9 cellular contexts compared by ENCODE assay signal in the genomic region with DNA sequence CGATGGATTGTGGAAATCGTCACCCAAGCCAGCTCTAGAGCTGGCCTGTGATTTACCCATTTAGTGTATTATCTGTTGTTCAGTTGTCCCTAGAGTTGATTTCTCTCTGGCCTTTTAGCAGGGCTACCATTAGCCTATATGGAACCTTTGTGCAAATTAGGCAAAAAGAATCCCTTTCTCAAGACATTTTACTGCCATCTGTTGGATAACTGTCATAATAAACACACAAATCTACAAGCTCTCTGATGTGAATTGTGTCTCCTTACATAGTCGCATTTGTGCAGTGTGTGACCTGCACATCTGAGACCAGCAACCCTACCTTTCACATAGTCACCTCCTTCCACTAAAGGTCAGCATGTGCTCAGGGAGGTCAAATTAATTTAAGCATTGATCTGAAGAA. TPM values are rescaled to one million over a fixed set of nuclear protein-coding genes. Genes with fewer than 3 reads are reported as not detected.
DNase-seq lines count a peak whose midpoint lies in the region; ATAC-seq, FAIRE-seq and TF ChIP-seq lines count a peak whose summit lies in the region.
"Had no signal": no experiment of that assay in that cellular context is flagged by ENCODE, and none has a peak within 500 bp of the region (broad histone marks: within the 10 kb centered on the region; RNA-seq: fewer than 3 reads in every experiment).

No MANE protein-coding gene starts in this region.

- in situ Hi-C loops in Caki2 (cut with HindIII; ENCODE audit: low pct_unique_long_range_greater_than_20kb, low sequenced_read_pairs) (no loop called here), IMR-90 (cut with MboI; ENCODE audit: low sequenced_read_pairs) (no loop called here)

- H4K5ac ChIP-seq in IMR-90 (ENCODE audit: low read depth, low read length), result no peak overlapping the region

- H3K23ac ChIP-seq in IMR-90 (ENCODE audit: low read depth, low read length), result no peak overlapping the region

- no peak overlapping the region for H3K14ac ChIP-seq in IMR-90 (replicated peaks; ENCODE audit: low read depth, low read length)

- TF ChIP-seq CTCF in IMR-90 (conservative IDR thresholded peaks at IDR 0.05; ENCODE audit: low read depth, low read length), result peak; percentile 20; the same call in 1 of the 2 replicates
- peak in 1 of 3 experiments; percentile 4 for TF ChIP-seq CTCF in keratinocyte (optimal IDR thresholded peaks at IDR 0.05 in 1 of 3, IDR thresholded peaks at IDR 0.05 in 1 of 3, conservative IDR thresholded peaks at IDR 0.05 in 1 of 3; ENCODE audit: extremely low read depth in 1 of 3, insufficient read depth in 2 of 3, low read length in 3 of 3)

- intact Hi-C loops in IMR-90 (cut with micrococcal nuclease), result no loop called here

- BruUV-seq in IMR-90 (replicated peaks; lab: Mats Ljungman, UMichigan), result no TSS peak

- H2BK5ac ChIP-seq in IMR-90 (ENCODE audit: low read depth, low read length, poor library complexity, severe bottlenecking), result no peak overlapping the region

- H3K9me1 ChIP-seq in IMR-90 (ENCODE audit: insufficient read depth, low read length) (no peaks in the 10 kb centered on the region), keratinocyte (ENCODE audit: control insufficient read depth, extremely low read depth, insufficient read depth, low read length) (no peaks in the 10 kb centered on the region)

- no peak overlapping the region for H2AK9ac ChIP-seq in IMR-90 (replicated peaks; ENCODE audit: low read depth, low read length, poor library complexity)

- CTCF ChIA-PET in IMR-90 (lab: Yijun Ruan, JAX), result no interaction called here

- H3K27me3 ChIP-seq in IMR-90 (ENCODE audit: control insufficient read depth, insufficient read depth, low read length) (no peaks in the 10 kb centered on the region), keratinocyte (ENCODE audit: control insufficient read depth, extremely low read depth, insufficient read depth, low read length) (peaks cover 3% of the 10 kb centered on the region)

- dilution Hi-C loops in IMR-90 (cut with HindIII; ENCODE audit: low sequenced_read_pairs, unreplicated experiment) (no loop called here), keratinocyte (cut with MboI; ENCODE audit: extremely low pct_ligation_motif_present, low sequenced_read_pairs) (no loop called here)

- H3K36me3 ChIP-seq in IMR-90 (ENCODE audit: control insufficient read depth, insufficient read depth, low read length) (no peaks in the 10 kb centered on the region), keratinocyte (ENCODE audit: control insufficient read depth in 2 of 2, extremely low read depth in 1 of 2, insufficient read depth in 2 of 2, low read length in 2 of 2) (no peaks in the 10 kb centered on the region)

- no peak overlapping the region for H2BK20ac ChIP-seq in IMR-90 (ENCODE audit: low read depth, low read length)

- no peak overlapping the region for H2AK5ac ChIP-seq in IMR-90 (ENCODE audit: low read depth, low read length)

- TF ChIP-seq RAD21 in IMR-90 (IDR thresholded peaks at IDR 0.05; ENCODE audit: low read length), result peak; percentile 19; the same call in 1 of the 2 replicates

- H3K4ac ChIP-seq in IMR-90 (ENCODE audit: low read depth, low read length), result no peak overlapping the region

- no peaks in the 10 kb centered on the region for H3K4me1 ChIP-seq in IMR-90 (ENCODE audit: control insufficient read depth, insufficient read depth, low read length)
- no peaks in the 10 kb centered on the region for H3K4me1 ChIP-seq in keratinocyte (ENCODE audit: control insufficient read depth, extremely low read depth, insufficient read depth, low read length)

- H3K4me3 ChIP-seq in IMR-90 (ENCODE audit: insufficient read depth, low read depth, low read length), result no peak overlapping the region
- H3K4me3 ChIP-seq in keratinocyte (ENCODE audit: control insufficient read depth in 2 of 3, extremely low read depth in 1 of 3, insufficient read depth in 2 of 3, low read depth in 1 of 3, low read length in 3 of 3), result no peak overlapping the region

- no peak overlapping the region for H3K18ac ChIP-seq in IMR-90 (ENCODE audit: low read depth, low read length)

- no peak overlapping the region for H3K27ac ChIP-seq in IMR-90 (ENCODE audit: insufficient read depth, low read length)
- no peak overlapping the region for H3K27ac ChIP-seq in keratinocyte (ENCODE audit: control insufficient read depth, insufficient read depth, low read length)

- no peaks in the 10 kb centered on the region for H4K20me1 ChIP-seq in IMR-90 (ENCODE audit: insufficient read depth, low read length)
- no peaks in the 10 kb centered on the region for H4K20me1 ChIP-seq in keratinocyte (ENCODE audit: control insufficient read depth, extremely low read depth, insufficient read depth, low read length)

- no CpG with 5 or more reads among the region's 3 CpGs for WGBS in IMR-90 (ENCODE audit: extremely low coverage in 2 of 2, insufficient read length in 1 of 2), 2 experiments

- H3K9me3 ChIP-seq in IMR-90 (ENCODE audit: control insufficient read depth, insufficient read depth, low read length), result no peaks in the 10 kb centered on the region
- no peaks in the 10 kb centered on the region for H3K9me3 ChIP-seq in keratinocyte (ENCODE audit: control insufficient read depth, low read depth, low read length)

- peak; percentile 71 for ATAC-seq in IMR-90 (ENCODE audit: low read depth)
- ATAC-seq in SK-N-SH treated with all-trans-retinoic acid at 6 μM for 48 hours, result peak; percentile 78
- ATAC-seq in GM18498 (IDR thresholded peaks at IDR 0.05; ENCODE audit: unreplicated experiment), result no peak

- peak; percentile 46 for FAIRE-seq in keratinocyte (lab: Jason Lieb, UNC)
- FAIRE-seq: TTC549 had no signal

- H3K4me2 ChIP-seq in IMR-90 (ENCODE audit: low read depth, low read length) (no peak overlapping the region), keratinocyte (ENCODE audit: control insufficient read depth, extremely low read depth, insufficient read depth, low read depth, low read length) (no peak overlapping the region)

- H3K9ac ChIP-seq in IMR-90 (ENCODE audit: low read depth, low read length) (no peak overlapping the region), keratinocyte (ENCODE audit: control insufficient read depth, extremely low read depth, insufficient read depth, low read length) (no peak overlapping the region)

- no peaks in the 10 kb centered on the region for H3K79me2 ChIP-seq in keratinocyte (ENCODE audit: control insufficient read depth, insufficient read depth, low read length)

- H2BK15ac ChIP-seq in IMR-90 (ENCODE audit: low read depth, low read length), result no peak overlapping the region

- no peaks in the 10 kb centered on the region for H3K79me1 ChIP-seq in IMR-90 (ENCODE audit: low read depth in 1 of 2, low read length in 2 of 2)

- no peak overlapping the region for H2BK120ac ChIP-seq in IMR-90 (ENCODE audit: low read depth, low read length)

- DNase-seq in Caki2 (ENCODE audit: low read depth) (peak; percentile 11), IMR-90 (peak; percentile 15), keratinocyte (ENCODE audit: low read depth, low spot score) (no peak), NCI-H446 treated with DMSO at 0.1 percent for 48 hours (lab: John Stamatoyannopoulos, UW) (no peak), activated gamma-delta T cell (lab: John Stamatoyannopoulos, UW) (no peak)
- no peak for DNase-seq in activated CD8-positive, alpha-beta memory T cell treated with anti-CD3 and anti-CD28 coated beads, Interleukin-2, amount 50 U/mL, for 48 hours

- POLR2A ChIA-PET in IMR-90 (lab: Charles Lee; ENCODE audit: unreplicated experiment), result no interaction called here

- H2AFZ ChIP-seq in IMR-90 (replicated peaks; ENCODE audit: low read length, poor library complexity), result no peak overlapping the region
- H2AFZ ChIP-seq in keratinocyte (ENCODE audit: control insufficient read depth, low read length), result no peak overlapping the region

- H3K56ac ChIP-seq in IMR-90 (ENCODE audit: extremely low read depth, insufficient read depth, low read length), result no peak overlapping the region

- no peak for TF ChIP-seq POLR2A in IMR-90 (IDR thresholded peaks at IDR 0.05; ENCODE audit: low read depth, low read length)

- H4K8ac ChIP-seq in IMR-90 (ENCODE audit: low read depth in 2 of 2, low read length in 2 of 2), result no peak overlapping the region; a peak in 1 of 4 replicates

- no peak overlapping the region for H4K91ac ChIP-seq in IMR-90 (ENCODE audit: insufficient read depth, low read depth, low read length)

TF ChIP-seq in IMR-90, 13 proteins besides CTCF, POLR2A, EP300 and RAD21 (continues in another document):
- TF ChIP-seq ELK1 (IDR thresholded peaks at IDR 0.05; ENCODE audit: borderline replicate concordance, low read depth, low read length), result no peak

TF ChIP-seq in SK-N-SH treated with all-trans-retinoic acid at 6 μM for 48 hours, 23 proteins besides CTCF, POLR2A, EP300 and RAD21 (continues in another document):
- TF ChIP-seq CSDC2 (CRISPR knock-in tag; IDR thresholded peaks at IDR 0.05), result no peak
- no peak for TF ChIP-seq TOX (CRISPR knock-in tag; IDR thresholded peaks at IDR 0.05; ENCODE audit: borderline replicate concordance)
- TF ChIP-seq ZNF565 (CRISPR knock-in tag; conservative IDR thresholded peaks at IDR 0.05; ENCODE audit: low read depth), result no peak
- TF ChIP-seq POU6F1 (CRISPR knock-in tag; IDR thresholded peaks at IDR 0.05; ENCODE audit: borderline replicate concordance, low read depth), result no peak

RNA-seq across cellular contexts. Expression of gene LOXHD1, which starts 34.0 kb away (rescaled TPM):
- not detected in 2 replicates for total RNA-seq in Caki2 (2014; rRNA removed; shearing (Covaris generic); ENCODE audit: low replicate concordance)
- total RNA-seq in IMR-90 (2012; rRNA removed), result not detected in 2 replicates
- polyA plus RNA-seq in IMR-90 (2012; rRNA removed), result not detected in 2 replicates
- not detected in 2 replicates for polyA plus RNA-seq in IMR-90 (2012; cell fraction: cytosol; rRNA removed)
- polyA plus RNA-seq in IMR-90 (2012; cell fraction: nucleus; rRNA removed; ENCODE audit: low replicate concordance), result not detected in 2 replicates
- polyA plus RNA-seq in keratinocyte, result not detected in 3 replicates
- polyA plus RNA-seq in keratinocyte (2011; ENCODE audit: low read depth), result not detected
- not detected in 2 replicates for polyA plus RNA-seq in keratinocyte (2011; cell fraction: cytosol; rRNA removed)
- polyA plus RNA-seq in keratinocyte (2011; cell fraction: nucleus; rRNA removed), result not detected in 2 replicates
- 0.07 TPM in 1 of 2 replicates, not detected in the other for polyA plus RNA-seq in keratinocyte (2012; ENCODE audit: low replicate concordance)
- polyA minus RNA-seq in keratinocyte, result not detected in 3 replicates
- polyA minus RNA-seq in keratinocyte (2011; cell fraction: cytosol; rRNA and poly(A)+ RNA removed), result not detected
- not detected in 2 replicates for polyA minus RNA-seq in keratinocyte (2011; cell fraction: nucleus; rRNA and poly(A)+ RNA removed)

Comparison
In these comparisons a context has a peak if more than half of its experiments do, and no peak if none do; other contexts are left out.
1. DNase-seq: peak in Caki2 (single experiment) and IMR-90 (single experiment); none in keratinocyte (single experiment), activated CD8-positive, alpha-beta memory T cell treated with anti-CD3 and anti-CD28 coated beads, Interleukin-2, amount 50 U/mL, for 48 hours (single experiment), NCI-H446 treated with DMSO at 0.1 percent for 48 hours (single experiment) and activated gamma-delta T cell (single experiment).